In the genomic region with DNA sequence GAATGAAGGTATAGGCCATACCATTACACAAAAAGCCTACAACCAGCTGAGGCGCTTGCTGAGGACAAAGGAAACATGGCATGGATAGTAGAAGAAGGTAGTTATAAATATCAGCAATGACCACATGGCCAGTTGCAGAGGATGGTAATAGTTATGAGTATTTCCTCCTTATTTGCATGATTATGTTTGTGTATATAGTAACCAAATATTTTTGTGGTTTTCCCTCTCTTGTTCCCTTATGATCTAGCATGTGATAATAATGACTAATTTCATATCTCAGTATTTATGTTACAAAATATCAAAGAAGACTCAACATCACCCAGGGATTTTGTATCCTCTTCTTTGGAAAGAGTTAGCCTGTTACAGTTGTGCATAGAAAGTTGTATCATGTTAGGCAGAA, we compare ENCODE assay signal across 16 cellular contexts. TPM values are rescaled to one million over a fixed set of nuclear protein-coding genes. Genes with fewer than 3 reads are reported as not detected.
A peak's percentile ranks its signal among the peaks of the same experiment; 100 is the strongest.
DNase-seq lines count a peak whose midpoint lies in the region; ATAC-seq and TF ChIP-seq lines count a peak whose summit lies in the region.
"Had no signal": no experiment of that assay in that cellular context is flagged by ENCODE, and none has a peak within 500 bp of the region (broad histone marks: within the 10 kb centered on the region; RNA-seq: fewer than 3 reads in every experiment).

No MANE protein-coding gene starts in this region.

- H3K27me3 ChIP-seq in PC-9 (ENCODE audit: insufficient read depth, low read depth) (no peaks in the 10 kb centered on the region), stomach (no peaks in the 10 kb centered on the region), WERI-Rb-1 (ENCODE audit: insufficient read depth, low read depth, severe bottlenecking) (no peaks in the 10 kb centered on the region)
- H3K27me3 ChIP-seq: BLaER1 treated with 17β-estradiol and CSF1 and Interleukin-3, amounts not matched to agents 10 nM and 100 nM had no signal

- peak overlapping the region; percentile 43; the same call in 1 of the 2 replicates for H3K27ac ChIP-seq in PC-9
- H3K27ac ChIP-seq in stomach: peak overlapping the region; percentile 30 to 78 (median 70)
- no peak overlapping the region for H3K27ac ChIP-seq in WERI-Rb-1
- H3K27ac ChIP-seq: KMS-11, SK-N-MC had no signal

- no peak for TF ChIP-seq CTCF in PC-9 (conservative IDR thresholded peaks at IDR 0.05)
- no peak for TF ChIP-seq CTCF in stomach (IDR thresholded peaks at IDR 0.05)
- no peak for TF ChIP-seq CTCF in WERI-Rb-1 (IDR thresholded peaks at IDR 0.05; ENCODE audit: low read depth, low read length)

- no peak overlapping the region for H3K4me3 ChIP-seq in PC-9
- H3K4me3 ChIP-seq in stomach: no peak overlapping the region
- H3K4me3 ChIP-seq in WERI-Rb-1 (ENCODE audit: low read depth, low read length): no peak overlapping the region
- H3K4me3 ChIP-seq: BLaER1 treated with 17β-estradiol and CSF1 and Interleukin-3, amounts not matched to agents 10 nM and 100 nM; SK-N-MC had no signal

- H3K9me3 ChIP-seq in PC-9 (ENCODE audit: insufficient read depth, low read depth) (no peaks in the 10 kb centered on the region), stomach (no peaks in the 10 kb centered on the region), WERI-Rb-1 (ENCODE audit: severe bottlenecking) (no peaks in the 10 kb centered on the region)
- H3K9me3 ChIP-seq: BLaER1 treated with 17β-estradiol and CSF1 and Interleukin-3, amounts not matched to agents 10 nM and 100 nM had no signal

- H3K36me3 ChIP-seq in PC-9 (ENCODE audit: low read depth) (no peaks in the 10 kb centered on the region), stomach (no peaks in the 10 kb centered on the region), WERI-Rb-1 (no peaks in the 10 kb centered on the region)
- H3K36me3 ChIP-seq: BLaER1 treated with 17β-estradiol and CSF1 and Interleukin-3, amounts not matched to agents 10 nM and 100 nM had no signal

- CTCF ChIA-PET in PC-9 (lab: Charles Lee): no interaction called here

- POLR2A ChIA-PET in PC-9 (lab: Charles Lee; ENCODE audit: unreplicated experiment): no interaction called here

- H2AFZ ChIP-seq in PC-9: no peak overlapping the region

- intact Hi-C loops in PC-9 (cut with micrococcal nuclease; ENCODE audit: unreplicated experiment): no loop called here
- intact Hi-C loops in stomach (cut with DNase I; ENCODE audit: low total_unique reads): no loop called here

- H3K4me1 ChIP-seq in PC-9 (replicated peaks; ENCODE audit: insufficient read depth): peaks cover 32% of the 10 kb centered on the region
- H3K4me1 ChIP-seq in stomach: peaks cover 0 to 9% (median 7%) of the 10 kb centered on the region in 4 donors

- H4K20me1 ChIP-seq in PC-9 (ENCODE audit: insufficient read depth): no peaks in the 10 kb centered on the region
- H4K20me1 ChIP-seq: BLaER1 treated with 17β-estradiol and CSF1 and Interleukin-3, amounts not matched to agents 10 nM and 100 nM had no signal

- peaks cover 7% of the 10 kb centered on the region; the same call in 1 of the 2 replicates for H3F3A ChIP-seq in PC-9 (ENCODE audit: insufficient read depth, low read depth)

- no TSS peak for BruUV-seq in PC-9 (replicated peaks; lab: Mats Ljungman, UMichigan)

- no peak for TF ChIP-seq POLR2A in stomach (IDR thresholded peaks at IDR 0.05)

- no peaks in the 10 kb centered on the region for H3K79me2 ChIP-seq in PC-9 (ENCODE audit: low read depth)

- H3K9me2 ChIP-seq in PC-9 (ENCODE audit: insufficient read depth): no peaks in the 10 kb centered on the region

- H3K4me2 ChIP-seq in PC-9: peak overlapping the region; percentile 26; the same call in 1 of the 2 replicates
- H3K4me2 ChIP-seq: KMS-11 had no signal

- WGBS in stomach, 5 donors: 95 to 100% (median 96%) methylated on average over 1 of the region's 1 CpG

- peak in 1 of 2 experiments; percentile 71 for DNase-seq in PC-9
- DNase-seq in stomach: no peak
- DNase-seq in retina: no peak
- DNase-seq in WERI-Rb-1: no peak
- DNase-seq in NCI-H2196 treated with DMSO at 0.1 percent for 48 hours (lab: John Stamatoyannopoulos, UW; ENCODE audit: unreplicated experiment): no peak
- DNase-seq: MM.1S, NCI-H1417, NCI-H1930, T-helper 1 cell had no signal

- peak; percentile 53 for ATAC-seq in HG03354 (IDR thresholded peaks at IDR 0.05; ENCODE audit: poor library complexity, severe bottlenecking, unreplicated experiment)
- peak; percentile 31 for ATAC-seq in esophagus mucosa
- ATAC-seq: Right ventricle myocardium inferior had no signal

- no peak for TF ChIP-seq EP300 in stomach (IDR thresholded peaks at IDR 0.05)

RNA-seq across cellular contexts. Expression of a gene that starts 13.4 kb away (rescaled TPM):
- total RNA-seq in PC-9 (2021) (not detected in 2 replicates), esophagus mucosa (3.3 TPM), stomach (10 to 100 TPM in 3 of 5 donors, 1 to 10 TPM in 2; 1.8 to 56.5 (median 17.3) TPM)
- 1 to 10 TPM in 1 of 3 donors, under 1 TPM in 2; 0.31 to 1.6 (median 0.68) TPM for polyA plus RNA-seq in stomach
- total RNA-seq: G401 had no signal
